In the genomic region with DNA sequence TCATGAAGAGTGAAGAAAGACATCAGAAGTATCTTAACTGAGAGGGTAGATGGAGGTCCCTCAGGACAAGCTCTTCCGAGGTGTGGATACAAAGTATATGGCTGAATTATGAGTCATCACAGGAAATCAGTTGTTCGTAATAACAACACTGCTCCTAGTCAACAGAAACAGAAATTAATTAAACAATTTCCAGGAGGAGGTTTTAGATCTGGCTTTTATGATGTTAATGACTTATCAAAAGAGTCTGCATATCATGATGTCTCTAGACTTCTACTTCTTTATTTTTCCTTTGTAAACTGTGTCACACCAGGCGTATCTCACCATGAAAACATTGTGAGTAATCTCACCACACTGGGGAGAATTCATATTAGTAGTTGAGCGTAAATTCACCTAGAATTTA, we compare ENCODE assay signal across 17 cellular contexts. TPM values are rescaled to one million over a fixed set of nuclear protein-coding genes. Genes with fewer than 3 reads are reported as not detected.
A peak's percentile ranks its signal among the peaks of the same experiment; 100 is the strongest.
DNase-seq lines count a peak whose midpoint lies in the region; ATAC-seq, FAIRE-seq and TF ChIP-seq lines count a peak whose summit lies in the region.
"Had no signal": no experiment of that assay in that cellular context is flagged by ENCODE, and none has a peak within 500 bp of the region (broad histone marks: within the 10 kb centered on the region; RNA-seq: fewer than 3 reads in every experiment).

No MANE protein-coding gene starts in this region.

- DNase-seq in CD8-positive, alpha-beta memory T cell, result no peak
- no peak for DNase-seq in GM19239 (ENCODE audit: insufficient read length, low spot score)
- peak; percentile 44 for DNase-seq in RPMI7951 (ENCODE audit: low read depth)
- DNase-seq in glutamatergic neuron, result no peak
- DNase-seq in sigmoid colon, result no peak
- DNase-seq in stimulated activated CD4-positive, alpha-beta T cell treated with anti-CD3 and anti-CD28 coated beads, Interleukin-15, amount 100 ng/mL, for 24 hours, result no peak
- no peak for DNase-seq in immature natural killer cell
- DNase-seq: activated CD4-positive, CD25-positive, alpha-beta regulatory T cell; activated naive CD4-positive, alpha-beta T cell treated with anti-CD3 and anti-CD28 coated beads, Interleukin-2, amount 50 U/mL, for 16 hours; dorsolateral prefrontal cortex; gastrocnemius medialis; left lung; NCI-H1436; NCI-H774 had no signal

- CTCF ChIA-PET in CD8-positive, alpha-beta memory T cell (lab: Charles Lee), result interaction anchor here (0.8 to 2.0 kb wide), 4 partner anchors 16 to 145 kb away, joined by 3 to 5 read pairs (median 4); no protein-coding TSS in a partner anchor

- H3K27ac ChIP-seq in CD8-positive, alpha-beta memory T cell (ENCODE audit: low read depth, low read length), result no peak overlapping the region
- no peak overlapping the region for H3K27ac ChIP-seq in sigmoid colon
- H3K27ac ChIP-seq: gastrocnemius medialis, left lung, neural progenitor cell, SJSA1 had no signal

- H3K4me1 ChIP-seq in CD8-positive, alpha-beta memory T cell (ENCODE audit: insufficient read depth, low read length), result peaks cover 4% of the 10 kb centered on the region
- no peaks in the 10 kb centered on the region for H3K4me1 ChIP-seq in sigmoid colon
- H3K4me1 ChIP-seq: gastrocnemius medialis, left lung, neural progenitor cell had no signal

- no peaks in the 10 kb centered on the region for H3K27me3 ChIP-seq in CD8-positive, alpha-beta memory T cell (ENCODE audit: insufficient read depth, low read length, poor library complexity, severe bottlenecking)
- no peaks in the 10 kb centered on the region for H3K27me3 ChIP-seq in sigmoid colon
- H3K27me3 ChIP-seq: dorsolateral prefrontal cortex, gastrocnemius medialis, left lung, neural progenitor cell, SJSA1 had no signal

- POLR2A ChIA-PET in CD8-positive, alpha-beta memory T cell (lab: Charles Lee), result interaction anchor here (0.9 kb wide), 1 partner anchor 30 kb away, joined by 3 read pairs; no protein-coding TSS in a partner anchor

- no peaks in the 10 kb centered on the region for H3K36me3 ChIP-seq in CD8-positive, alpha-beta memory T cell (ENCODE audit: insufficient read depth, low read length)
- no peaks in the 10 kb centered on the region for H3K36me3 ChIP-seq in sigmoid colon
- H3K36me3 ChIP-seq: gastrocnemius medialis, left lung, neural progenitor cell, SJSA1 had no signal

- H3K4me3 ChIP-seq in CD8-positive, alpha-beta memory T cell (ENCODE audit: low read length), result no peak overlapping the region
- no peak overlapping the region for H3K4me3 ChIP-seq in sigmoid colon
- H3K4me3 ChIP-seq: dorsolateral prefrontal cortex, gastrocnemius medialis, left lung, neural progenitor cell, SJSA1 had no signal

- WGBS in sigmoid colon, 2 donors, result 67 to 73% methylated on average over 4 of the region's 4 CpGs

- no peak for TF ChIP-seq POLR2A in sigmoid colon (IDR thresholded peaks at IDR 0.05)

- intact Hi-C loops in sigmoid colon (cut with DNase I), result no loop called here

- TF ChIP-seq EP300 in sigmoid colon (IDR thresholded peaks at IDR 0.05), result no peak

- H3K9me3 Mint-ChIP-seq in CD8-positive, alpha-beta memory T cell, result no peaks in the 10 kb centered on the region
- peaks cover 2% of the 10 kb centered on the region for H3K9me3 Mint-ChIP-seq in glutamatergic neuron (ENCODE audit: unreplicated experiment)
- no peaks in the 10 kb centered on the region for H3K9me3 Mint-ChIP-seq in immature natural killer cell
- H3K9me3 Mint-ChIP-seq: neural progenitor cell had no signal

- peaks cover 73 to 92% (median 92%) of the 10 kb centered on the region in 3 donors for H3K4me1 Mint-ChIP-seq in CD8-positive, alpha-beta memory T cell
- H3K4me1 Mint-ChIP-seq in glutamatergic neuron (ENCODE audit: low read depth, unreplicated experiment) (peaks cover 26% of the 10 kb centered on the region), immature natural killer cell (peaks cover 67 to 95% of the 10 kb centered on the region in 2 donors)

- TF ChIP-seq CTCF in glutamatergic neuron (IDR thresholded peaks at IDR 0.05; ENCODE audit: partially characterized antibody, unreplicated experiment) (no peak), sigmoid colon (IDR thresholded peaks at IDR 0.05) (no peak)

- peaks cover 0 to 1% (median 0%) of the 10 kb centered on the region in 3 donors for H3K36me3 Mint-ChIP-seq in CD8-positive, alpha-beta memory T cell
- H3K36me3 Mint-ChIP-seq in glutamatergic neuron (ENCODE audit: unreplicated experiment), result no peaks in the 10 kb centered on the region
- peaks cover 0 to 4% (median 3%) of the 10 kb centered on the region in 3 donors for H3K36me3 Mint-ChIP-seq in immature natural killer cell

- peaks cover 0 to 1% of the 10 kb centered on the region in 2 donors for H3K27me3 Mint-ChIP-seq in CD8-positive, alpha-beta memory T cell
- no peaks in the 10 kb centered on the region for H3K27me3 Mint-ChIP-seq in glutamatergic neuron (ENCODE audit: unreplicated experiment)
- H3K27me3 Mint-ChIP-seq in immature natural killer cell (ENCODE audit: low read depth in 3 of 3), result peaks cover 0 to 3% (median 0%) of the 10 kb centered on the region in 3 donors

- peak; percentile 18 for FAIRE-seq in GM19239 (lab: Jason Lieb, UNC)

- H3K9me3 ChIP-seq in CD8-positive, alpha-beta memory T cell (ENCODE audit: low read length), result no peaks in the 10 kb centered on the region
- H3K9me3 ChIP-seq in sigmoid colon, result no peaks in the 10 kb centered on the region
- H3K9me3 ChIP-seq: gastrocnemius medialis, left lung, SJSA1 had no signal

- H3K27ac Mint-ChIP-seq in CD8-positive, alpha-beta memory T cell, result peak overlapping the region in 5 of 8 donors; percentile 2 to 72 (median 23)
- H3K27ac Mint-ChIP-seq in glutamatergic neuron (ENCODE audit: unreplicated experiment) (peak overlapping the region; percentile 4), immature natural killer cell (peak overlapping the region in 3 of 6 donors; percentile 0 to 58 (median 8))
- H3K27ac Mint-ChIP-seq: neural progenitor cell had no signal

- peak overlapping the region in 3 of 7 donors; percentile 9 to 70 (median 32) for H3K4me3 Mint-ChIP-seq in CD8-positive, alpha-beta memory T cell
- H3K4me3 Mint-ChIP-seq in glutamatergic neuron (ENCODE audit: unreplicated experiment) (no peak overlapping the region), immature natural killer cell (peak overlapping the region in 2 of 5 donors; percentile 15 to 50)
- H3K4me3 Mint-ChIP-seq: neural progenitor cell had no signal

- ATAC-seq in GM19455 (IDR thresholded peaks at IDR 0.05; ENCODE audit: unreplicated experiment), result no peak
- ATAC-seq: gastrocnemius medialis, left lung had no signal

RNA-seq across cellular contexts. Expression of gene OSBPL3, which starts 31.2 kb away (rescaled TPM):
- total RNA-seq in CD8-positive, alpha-beta memory T cell, result 10 to 100 TPM; 71.7 to 72.5 TPM
- polyA plus RNA-seq in CD8-positive, alpha-beta memory T cell, result 16.4 TPM
- 35.0 and 39.4 TPM in 2 replicates for total RNA-seq in RPMI7951 (2014; rRNA removed; shearing (Covaris generic))
- total RNA-seq in glutamatergic neuron (ENCODE audit: unreplicated experiment), result 37.5 TPM
- 1 to 10 TPM; 1.8 to 2.2 (median 1.9) TPM for total RNA-seq in sigmoid colon
- 1 to 10 TPM in 2 of 3 donors, under 1 TPM in 1; 0.60 to 6.3 (median 1.6) TPM for polyA plus RNA-seq in sigmoid colon
- 10 to 100 TPM in 1 of 3 donors, 1 to 10 TPM in 2; 6.4 to 20.0 (median 8.5) TPM for polyA plus RNA-seq in immature natural killer cell

Comparison
In these comparisons a context has a peak if more than half of its experiments do, and no peak if none do; other contexts are left out.
1. RNA of gene OSBPL3, which starts 31.2 kb away (total RNA-seq): 71.7 to 72.5 TPM in CD8-positive, alpha-beta memory T cell, 35.0 to 39.4 TPM in RPMI7951 and 37.5 TPM in glutamatergic neuron (single experiment); 1.8 to 2.2 TPM in sigmoid colon; every median in the first group is over 10 times any median in the second.